In genomic region chr1:205003358-205004145, GRCh38 we compare ENCODE assay signal across 22 cellular contexts. TPM values are rescaled to one million over a fixed set of nuclear protein-coding genes. Genes with fewer than 3 reads are reported as not detected.
DNase-seq lines count a peak whose midpoint lies in the region; ATAC-seq and TF ChIP-seq lines count a peak whose summit lies in the region.
"Had no signal": no experiment of that assay in that cellular context is flagged by ENCODE, and none has a peak within 500 bp of the region (broad histone marks: within the 10 kb centered on the region; RNA-seq: fewer than 3 reads in every experiment).

No MANE protein-coding gene starts in this region.

- in situ Hi-C loops in G401 (cut with HindIII; ENCODE audit: low sequenced_read_pairs) = no loop called here

- CTCF ChIA-PET in HEK293 (lab: Yijun Ruan, JAX) = interaction anchor here (0.7 to 2.9 kb wide), 4 partner anchors 14 to 300 kb away, joined by 3 to 22 read pairs (median 4); no protein-coding TSS in a partner anchor

- peaks cover 9% of the 10 kb centered on the region for H3K4me1 ChIP-seq in BE2C
- no peaks in the 10 kb centered on the region for H3K4me1 ChIP-seq in HEK293 (ENCODE audit: control insufficient read depth, insufficient read depth, low read length)
- H3K4me1 ChIP-seq in right lobe of liver = peaks cover 0 to 39% (median 12%) of the 10 kb centered on the region in 4 donors
- no peaks in the 10 kb centered on the region for H3K4me1 ChIP-seq in ovary (ENCODE audit: insufficient read depth)
- H3K4me1 ChIP-seq: foreskin keratinocyte, uterus had no signal

- POLR2A ChIA-PET in HEK293 (lab: Yijun Ruan, JAX) = no interaction called here

- TF ChIP-seq POLR2A in right lobe of liver (IDR thresholded peaks at IDR 0.05) (no peak), ovary (IDR thresholded peaks at IDR 0.05) (no peak)

- intact Hi-C loops in right lobe of liver (cut with DNase I) = no loop called here
- intact Hi-C loops in ovary (cut with DNase I) = no loop called here
- intact Hi-C loops in posterior vena cava (cut with DNase I) = no loop called here

- peak; percentile 41 for DNase-seq in BE2C
- peak; percentile 94 for DNase-seq in WERI-Rb-1
- peak; percentile 65 to 92 (median 86) for DNase-seq in right lobe of liver
- DNase-seq in ovary = no peak
- DNase-seq in G401 (ENCODE audit: low spot score) = no peak
- DNase-seq in posterior vena cava (ENCODE audit: low spot score) = no peak
- DNase-seq: activated CD8-positive, alpha-beta memory T cell treated with anti-CD3 and anti-CD28 coated beads, Interleukin-2, amount 10 ng/mL, durations not matched to agents 7 days and 5 days; activated gamma-delta T cell; aorta; foreskin keratinocyte; HFFc6; mammary epithelial cell; naive thymus-derived CD8-positive, alpha-beta T cell; NCI-H2029 treated with DMSO at 0.1 percent for 48 hours; NK-92 treated with Interleukin-12 subunit alpha and Interleukin-12 subunit beta, amount 100 ng/mL, for 24 hours; stimulated activated naive CD8-positive, alpha-beta T cell treated with anti-CD3 and anti-CD28 coated beads, Interleukin-15, amount 100 ng/mL, for 72 hours; T-helper 17 cell had no signal

- TF ChIP-seq EP300 in ovary (IDR thresholded peaks at IDR 0.05) = no peak

- WGBS in right lobe of liver (ENCODE audit: insufficient coverage, low coverage, low lambda C conversion rate, missing lambda C conversion rate) = 26% methylated on average over 8 of the region's 10 CpGs
- 71 to 75% (median 71%) methylated on average over 10 of the region's 10 CpGs for WGBS in ovary, 3 donors

- no peaks in the 10 kb centered on the region for H3K9me3 ChIP-seq in BE2C
- no peaks in the 10 kb centered on the region for H3K9me3 ChIP-seq in HEK293 (ENCODE audit: control insufficient read depth, insufficient read depth, low read depth, low read length)
- H3K9me3 ChIP-seq in WERI-Rb-1 (ENCODE audit: severe bottlenecking) = no peaks in the 10 kb centered on the region
- H3K9me3 ChIP-seq in right lobe of liver = no peaks in the 10 kb centered on the region
- H3K9me3 ChIP-seq in ovary = no peaks in the 10 kb centered on the region
- H3K9me3 ChIP-seq: uterus had no signal

- ATAC-seq in right lobe of liver = peak; percentile 95 to 97 (median 96)
- ATAC-seq in HG03159 (IDR thresholded peaks at IDR 0.05; ENCODE audit: unreplicated experiment) = no peak
- ATAC-seq: activated CD8-positive, alpha-beta memory T cell treated with anti-CD3 and anti-CD28 coated beads, Interleukin-2, amount 10 ng/mL, durations not matched to agents 7 days and 5 days; foreskin keratinocyte; naive thymus-derived CD8-positive, alpha-beta T cell; Right ventricle myocardium inferior; stimulated activated naive CD8-positive, alpha-beta T cell treated with anti-CD3 and anti-CD28 coated beads, Interleukin-15, amount 100 ng/mL, for 72 hours; T-helper 17 cell had no signal

- H3K4me3 ChIP-seq in BE2C (ENCODE audit: low read depth, low read length) (no peak overlapping the region), HEK293 (ENCODE audit: low read depth, low read length) (no peak overlapping the region), WERI-Rb-1 (ENCODE audit: low read depth, low read length) (no peak overlapping the region), right lobe of liver (no peak overlapping the region), ovary (no peak overlapping the region)
- H3K4me3 ChIP-seq: uterus had no signal

- H3K27ac ChIP-seq in HEK293 (ENCODE audit: extremely low read depth, low read depth, low read length) = no peak overlapping the region
- H3K27ac ChIP-seq in WERI-Rb-1 = peak overlapping the region; percentile 38
- peak overlapping the region in 2 of 3 donors; percentile 14 to 22 for H3K27ac ChIP-seq in right lobe of liver
- H3K27ac ChIP-seq in ovary = no peak overlapping the region
- H3K27ac ChIP-seq: foreskin keratinocyte, uterus had no signal

- H3K27me3 ChIP-seq in BE2C (no peaks in the 10 kb centered on the region), WERI-Rb-1 (ENCODE audit: insufficient read depth, low read depth, severe bottlenecking) (no peaks in the 10 kb centered on the region), right lobe of liver (no peaks in the 10 kb centered on the region), ovary (no peaks in the 10 kb centered on the region)
- H3K27me3 ChIP-seq: uterus had no signal

- TF ChIP-seq CTCF in BE2C (IDR thresholded peaks at IDR 0.05; ENCODE audit: low read depth, low read length) (no peak), HEK293 (tag by site-specific recombination; IDR thresholded peaks at IDR 0.05) (no peak), WERI-Rb-1 (IDR thresholded peaks at IDR 0.05; ENCODE audit: low read depth, low read length) (no peak), right lobe of liver (IDR thresholded peaks at IDR 0.05) (no peak), ovary (IDR thresholded peaks at IDR 0.05) (no peak)

- H3K36me3 ChIP-seq in BE2C = no peaks in the 10 kb centered on the region
- H3K36me3 ChIP-seq in HEK293 (ENCODE audit: control insufficient read depth in 2 of 2, insufficient read depth in 1 of 2, low read length in 2 of 2) = no peaks in the 10 kb centered on the region
- H3K36me3 ChIP-seq in WERI-Rb-1 = 0 out of 2 replicates have a peak, but pooled peaks cover 3% of the 10 kb centered on the region
- no peaks in the 10 kb centered on the region for H3K36me3 ChIP-seq in right lobe of liver
- no peaks in the 10 kb centered on the region for H3K36me3 ChIP-seq in ovary
- H3K36me3 ChIP-seq: uterus had no signal

TF ChIP-seq in HEK293, 187 proteins besides CTCF, POLR2A, EP300 and RAD21:
- TF ChIP-seq TCF7L2 (IDR thresholded peaks at IDR 0.05; ENCODE audit: borderline replicate concordance, low read depth, low read length) = no peak
- TF ChIP-seq FEZF1 (tag by site-specific recombination; IDR thresholded peaks at IDR 0.05) = peak; percentile 50; the same call in 1 of the 2 replicates

RNA-seq across cellular contexts. Expression of gene CNTN2, which starts 39.5 kb away (rescaled TPM):
- polyA plus RNA-seq in BE2C (2012; ENCODE audit: insufficient read depth, insufficient read length, low read depth) = 1.0 TPM
- total RNA-seq in right lobe of liver = under 1 TPM in 1 of 6 experiments, not detected in 5; 0.49 TPM
- under 1 TPM in 4 of 7 donors, not detected in 3; 0.02 to 0.37 (median 0.24) TPM for total RNA-seq in ovary
- polyA plus RNA-seq in ovary = under 1 TPM; 0.04 to 0.25 TPM
- total RNA-seq in G401 (2014; rRNA removed; shearing (Covaris generic)) = 0.06 TPM in 1 of 2 replicates, not detected in the other
- total RNA-seq in posterior vena cava = under 1 TPM; 0.14 to 0.28 TPM
- total RNA-seq: activated CD8-positive, alpha-beta memory T cell treated with anti-CD3 and anti-CD28 coated beads, Interleukin-2, amount 10 ng/mL, durations not matched to agents 7 days and 5 days; endothelial cell of umbilical vein; foreskin keratinocyte; HFFc6; naive thymus-derived CD8-positive, alpha-beta T cell; T-helper 17 cell had no signal
- polyA plus RNA-seq: aorta; endothelial cell of umbilical vein; foreskin keratinocyte; mammary epithelial cell; naive thymus-derived CD8-positive, alpha-beta T cell had no signal

Comparison
In these comparisons a context has a peak if more than half of its experiments do, and no peak if none do; other contexts are left out.
1. DNase-seq: peak in BE2C (single experiment), WERI-Rb-1 (single experiment) and right lobe of liver (3 of 3); none in ovary (0 of 5), G401 (single experiment) and posterior vena cava (single experiment).
2. H3K27ac ChIP-seq: peak in WERI-Rb-1 (single experiment) and right lobe of liver (2 of 3); none in HEK293 (single experiment) and ovary (0 of 2).